ENCODE assay signal across 10 cellular contexts in genomic region chr20:14830466-14830865, GRCh38.
DNase-seq lines count a peak whose midpoint lies in the region; ATAC-seq and TF ChIP-seq lines count a peak whose summit lies in the region.
"Had no signal": no experiment of that assay in that cellular context is flagged by ENCODE, and none has a peak within 500 bp of the region (broad histone marks: within the 10 kb centered on the region; RNA-seq: fewer than 3 reads in every experiment).

No MANE protein-coding gene starts in this region.

- DNase-seq in GM12865 (ENCODE audit: low read depth) (peak; percentile 89), NCI-H128 (lab: John Stamatoyannopoulos, UW; ENCODE audit: unreplicated experiment) (peak; percentile 31), ecto neural progenitor cell (ENCODE audit: low spot score) (no peak), GM13977 (ENCODE audit: low spot score) (no peak)
- no peak for DNase-seq in effector CD8-positive, alpha-beta T cell (lab: John Stamatoyannopoulos, UW)
- no peak for DNase-seq in activated T-cell treated with anti-CD3 and anti-CD28 coated beads, Interleukin-2, amount 50 U/mL, for 1 hour
- DNase-seq: adrenal gland, Kasumi-1 had no signal

- TF ChIP-seq CTCF in GM12865 (IDR thresholded peaks at IDR 0.05; ENCODE audit: insufficient read depth, low read depth, low read length, missing control alignments) (no peak), GM13977 (IDR thresholded peaks at IDR 0.05; ENCODE audit: extremely low read depth, insufficient read depth, missing control alignments) (no peak)

- no peak overlapping the region for H3K4me3 ChIP-seq in GM12865 (ENCODE audit: low read depth, low read length)
- H3K4me3 ChIP-seq: adrenal gland had no signal

- peak; percentile 69 for ATAC-seq in GM19438 (IDR thresholded peaks at IDR 0.05; ENCODE audit: low read depth, unreplicated experiment)
- peak; percentile 69 for ATAC-seq in HG02943 (IDR thresholded peaks at IDR 0.05; ENCODE audit: low read depth, unreplicated experiment)

- in situ Hi-C loops in GM13977 (cut with MboI; ENCODE audit: low pct_unique_long_range_greater_than_20kb, low sequenced_read_pairs, unreplicated experiment), result no loop called here

Comparison
In these comparisons a context has a peak if more than half of its experiments do, and no peak if none do; other contexts are left out.
1. DNase-seq: peak in GM12865 (single experiment) and NCI-H128 (single experiment); none in effector CD8-positive, alpha-beta T cell (single experiment), activated T-cell treated with anti-CD3 and anti-CD28 coated beads, Interleukin-2, amount 50 U/mL, for 1 hour (single experiment), ecto neural progenitor cell (single experiment) and GM13977 (single experiment).